Comparison of ENCODE assay signal across 17 cellular contexts in the genomic region with DNA sequence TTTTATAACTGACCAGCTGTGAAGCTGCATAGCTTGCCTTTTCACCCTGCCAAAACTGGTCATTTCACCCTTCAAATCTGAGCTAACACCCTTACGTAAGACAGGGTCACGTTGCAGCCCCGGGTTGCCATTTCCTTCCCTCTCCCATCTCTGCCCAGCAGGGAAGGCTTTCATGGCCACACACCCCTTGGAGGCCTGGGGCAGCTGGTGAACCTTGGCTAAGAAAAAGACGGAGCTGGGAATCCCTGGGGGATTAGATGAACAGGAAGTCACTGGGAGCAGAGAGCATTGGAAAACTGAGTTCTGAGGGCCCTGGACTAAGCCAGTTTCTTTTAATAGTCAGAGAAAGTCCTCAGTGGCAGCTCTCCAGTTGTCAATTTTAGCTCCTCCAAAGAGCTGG.
DNase-seq lines count a peak whose midpoint lies in the region; ATAC-seq, FAIRE-seq and TF ChIP-seq lines count a peak whose summit lies in the region.
"Had no signal": no experiment of that assay in that cellular context is flagged by ENCODE, and none has a peak within 500 bp of the region (broad histone marks: within the 10 kb centered on the region; RNA-seq: fewer than 3 reads in every experiment).

No MANE protein-coding gene starts in this region.

- no peak overlapping the region for H3K4me3 ChIP-seq in MG63
- H3K4me3 ChIP-seq in gastrocnemius medialis, result no peak overlapping the region

- H3K27ac ChIP-seq in caudate nucleus (ENCODE audit: low read depth, low read length) (peak overlapping the region; percentile 19), gastrocnemius medialis (peak overlapping the region; percentile 82 to 90 (median 86))
- H3K27ac ChIP-seq: foreskin keratinocyte had no signal

- peaks cover 46 to 48% of the 10 kb centered on the region in 2 donors for H3K4me1 ChIP-seq in gastrocnemius medialis
- H3K4me1 ChIP-seq: foreskin keratinocyte had no signal

- intact Hi-C loops in gastrocnemius medialis (cut with DNase I; ENCODE audit: low total_unique reads), result loop anchor here (1.0 to 2.0 kb wide), 5 partner anchors 14 to 81 kb away; a partner anchor contains a TSS

- in situ Hi-C loops in gastrocnemius medialis (cut with MboI; ENCODE audit: low sequenced_read_pairs in 4 of 4), result no loop called here

- FAIRE-seq in D721Med (lab: Jason Lieb, UNC) (no peak), GM12891 (lab: Jason Lieb, UNC) (no peak)
- FAIRE-seq: GM18507, H1, urothelium cell line had no signal

- no peak for TF ChIP-seq CTCF in gastrocnemius medialis (IDR thresholded peaks at IDR 0.05 in 4 of 5, conservative IDR thresholded peaks at IDR 0.05 in 1 of 5)
- TF ChIP-seq CTCF in D721Med (IDR thresholded peaks at IDR 0.05; ENCODE audit: insufficient read depth, missing control alignments), result no peak

- H3K36me3 ChIP-seq in MG63 (0 out of 2 replicates have a peak, but pooled peaks cover 2% of the 10 kb centered on the region), gastrocnemius medialis (no peaks in the 10 kb centered on the region)

- ATAC-seq in gastrocnemius medialis, result peak; percentile 86 to 95
- no peak for ATAC-seq in GM21619 (IDR thresholded peaks at IDR 0.05; ENCODE audit: unreplicated experiment)
- ATAC-seq: foreskin keratinocyte; natural killer cell treated with Interleukin-12 subunit alpha and Interleukin-12 subunit beta and Interleukin-15 and Interleukin-18, amount 100 ng/mL, for 72 hours had no signal

- H3K27me3 ChIP-seq in MG63 (no peaks in the 10 kb centered on the region), gastrocnemius medialis (no peaks in the 10 kb centered on the region)
- H3K27me3 ChIP-seq: foreskin keratinocyte had no signal

- H3K9me3 ChIP-seq in MG63 (no peaks in the 10 kb centered on the region), gastrocnemius medialis (no peaks in the 10 kb centered on the region)

- peak; percentile 75 for DNase-seq in MG63
- DNase-seq in caudate nucleus (lab: John Stamatoyannopoulos, UW), result peak in 1 of 61 donors; percentile 14
- peak; percentile 43 for DNase-seq in iPS-NIHi7 (ENCODE audit: extremely low spot score)
- peak; percentile 71 to 94 for DNase-seq in gastrocnemius medialis
- no peak for DNase-seq in D721Med (ENCODE audit: insufficient read length, low spot score)
- no peak for DNase-seq in DMS79 treated with DMSO at 0.1 percent for 48 hours (lab: John Stamatoyannopoulos, UW)
- no peak for DNase-seq in GM12891 (ENCODE audit: insufficient read length, low spot score)
- DNase-seq: activated CD4-positive, alpha-beta T cell treated with anti-CD3 and anti-CD28 coated beads, Interleukin-2, amount 50 U/mL, for 4 hours; amygdala; foreskin keratinocyte; NCI-H1436; RPMI8226 had no signal

- TF ChIP-seq POLR2A in gastrocnemius medialis (IDR thresholded peaks at IDR 0.05) (peak in 1 of 2 donors; percentile 5), GM12891 (IDR thresholded peaks at IDR 0.05; ENCODE audit: low read depth, low read length) (no peak)

TF ChIP-seq in GM12891, 5 proteins besides CTCF, POLR2A, EP300 and RAD21:
- no peak for TF ChIP-seq POU2F2 (IDR thresholded peaks at IDR 0.05; ENCODE audit: low read depth, low read length)
- no peak for TF ChIP-seq PAX5 (IDR thresholded peaks at IDR 0.05; ENCODE audit: insufficient read depth, low read length, severe bottlenecking)
- TF ChIP-seq TAF1 (IDR thresholded peaks at IDR 0.05; ENCODE audit: low read depth, low read length), result no peak
- no peak for TF ChIP-seq SPI1 (IDR thresholded peaks at IDR 0.05; ENCODE audit: low read depth, low read length)
- no peak for TF ChIP-seq POLR2AphosphoS5 (IDR thresholded peaks at IDR 0.05; ENCODE audit: low read depth, low read length)

Comparison
In these comparisons a context has a peak if more than half of its experiments do, and no peak if none do; other contexts are left out.
1. DNase-seq: peak in MG63 (single experiment), iPS-NIHi7 (single experiment) and gastrocnemius medialis (2 of 2); none in D721Med (single experiment), DMS79 treated with DMSO at 0.1 percent for 48 hours (single experiment) and GM12891 (single experiment).